22 cellular contexts compared by ENCODE assay signal in genomic region chr6:153856929-153857376, GRCh38.
DNase-seq lines count a peak whose midpoint lies in the region; ATAC-seq, FAIRE-seq and TF ChIP-seq lines count a peak whose summit lies in the region.
"Had no signal": no experiment of that assay in that cellular context is flagged by ENCODE, and none has a peak within 500 bp of the region (broad histone marks: within the 10 kb centered on the region; RNA-seq: fewer than 3 reads in every experiment).

No MANE protein-coding gene starts in this region.

- TF ChIP-seq CTCF in right atrium auricular region (IDR thresholded peaks at IDR 0.05) (no peak), lower lobe of right lung (IDR thresholded peaks at IDR 0.05) (no peak), spleen (IDR thresholded peaks at IDR 0.05 in 8 of 11, conservative IDR thresholded peaks at IDR 0.05 in 3 of 11) (no peak), upper lobe of left lung (IDR thresholded peaks at IDR 0.05) (no peak)

- intact Hi-C loops in right cardiac atrium (cut with DNase I) = no loop called here
- intact Hi-C loops in lower lobe of right lung (cut with DNase I) = no loop called here
- intact Hi-C loops in spleen (cut with DNase I; ENCODE audit: low total_unique reads) = no loop called here

- DNase-seq in right cardiac atrium = peak in 2 of 3 donors; percentile 40 to 47
- no peak for DNase-seq in right atrium auricular region (ENCODE audit: low spot score)
- no peak for DNase-seq in lower lobe of right lung
- peak; percentile 66 for DNase-seq in spleen
- peak in 1 of 2 donors; percentile 74 for DNase-seq in upper lobe of left lung
- no peak for DNase-seq in NCI-H510A (lab: John Stamatoyannopoulos, UW)
- no peak for DNase-seq in GM12892 (ENCODE audit: insufficient read length)
- no peak for DNase-seq in effector CD4-positive, alpha-beta T cell
- DNase-seq: Caco-2; CD4-positive, CD25-positive, alpha-beta regulatory T cell; CD8-positive, alpha-beta T cell; DMS153; DND-41; GM23248; H7; HCEC 1CT had no signal

- ATAC-seq in right cardiac atrium (no peak), lower lobe of right lung (peak; percentile 16 to 37), upper lobe of left lung (ENCODE audit: low FRiP score in 2 of 2) (peak; percentile 32 to 59)
- ATAC-seq: CD8-positive, alpha-beta T cell had no signal

- H3K27me3 ChIP-seq in right cardiac atrium (ENCODE audit: control insufficient read depth, insufficient read depth) (no peaks in the 10 kb centered on the region), right atrium auricular region (no peaks in the 10 kb centered on the region), lower lobe of right lung (ENCODE audit: low read depth) (no peaks in the 10 kb centered on the region), spleen (replicated peaks in 1 of 7) (no peaks in the 10 kb centered on the region), upper lobe of left lung (no peaks in the 10 kb centered on the region)
- H3K27me3 ChIP-seq: BLaER1 had no signal

- H3K36me3 ChIP-seq in right atrium auricular region (no peaks in the 10 kb centered on the region), lower lobe of right lung (no peaks in the 10 kb centered on the region), spleen (no peaks in the 10 kb centered on the region), upper lobe of left lung (no peaks in the 10 kb centered on the region)
- H3K36me3 ChIP-seq: BLaER1 had no signal

- H3K4me1 ChIP-seq in right cardiac atrium (ENCODE audit: control insufficient read depth, insufficient read depth, low read length) (no peaks in the 10 kb centered on the region), right atrium auricular region (no peaks in the 10 kb centered on the region), lower lobe of right lung (no peaks in the 10 kb centered on the region), spleen (no peaks in the 10 kb centered on the region), upper lobe of left lung (no peaks in the 10 kb centered on the region)
- H3K4me1 ChIP-seq: Caco-2 had no signal

- FAIRE-seq in GM12892 (lab: Jason Lieb, UNC) = no peak
- FAIRE-seq: A204.1, G401.6, GM19239, H1 had no signal

- H3K9me3 ChIP-seq in right cardiac atrium (ENCODE audit: control insufficient read depth, low read length) (no peaks in the 10 kb centered on the region), right atrium auricular region (no peaks in the 10 kb centered on the region), lower lobe of right lung (no peaks in the 10 kb centered on the region), spleen (peaks cover 0 to 19% (median 3%) of the 10 kb centered on the region in 8 donors), upper lobe of left lung (peaks cover 0 to 5% (median 0%) of the 10 kb centered on the region in 4 donors)
- H3K9me3 ChIP-seq: Caco-2 had no signal

- H3K4me3 ChIP-seq in right cardiac atrium (ENCODE audit: low read length) (no peak overlapping the region), right atrium auricular region (no peak overlapping the region), lower lobe of right lung (no peak overlapping the region), spleen (no peak overlapping the region), upper lobe of left lung (no peak overlapping the region)
- H3K4me3 ChIP-seq: BLaER1, GM23248 had no signal

- WGBS in right cardiac atrium = 96% methylated on average over 24 of the region's 24 CpGs
- 93 to 98% (median 95%) methylated on average over 12 to 24 of the region's 24 CpGs for WGBS in spleen, 5 donors
- 93 to 98% methylated on average over 3 to 7 of the region's 24 CpGs for WGBS in upper lobe of left lung, 2 donors

- no peak overlapping the region for H3K27ac ChIP-seq in right cardiac atrium (ENCODE audit: low read length)
- no peak overlapping the region for H3K27ac ChIP-seq in right atrium auricular region
- H3K27ac ChIP-seq in lower lobe of right lung = no peak overlapping the region
- no peak overlapping the region for H3K27ac ChIP-seq in spleen
- H3K27ac ChIP-seq in upper lobe of left lung = no peak overlapping the region
- H3K27ac ChIP-seq: BLaER1, C4-2B, GM23248 had no signal

- TF ChIP-seq POLR2A in spleen (IDR thresholded peaks at IDR 0.05) (no peak), upper lobe of left lung (IDR thresholded peaks at IDR 0.05) (no peak), GM12892 (IDR thresholded peaks at IDR 0.05; ENCODE audit: low read depth, low read length) (no peak)

- TF ChIP-seq EP300 in upper lobe of left lung (IDR thresholded peaks at IDR 0.05) = no peak

Comparison
In these comparisons a context has a peak if more than half of its experiments do, and no peak if none do; other contexts are left out.
1. DNase-seq: peak in right cardiac atrium (2 of 3) and spleen (single experiment); none in right atrium auricular region (single experiment), lower lobe of right lung (single experiment), NCI-H510A (single experiment), GM12892 (single experiment) and effector CD4-positive, alpha-beta T cell (single experiment).
2. ATAC-seq: peak in lower lobe of right lung (2 of 2) and upper lobe of left lung (2 of 2); none in right cardiac atrium (0 of 2).